Comparison of ENCODE assay signal across 25 cellular contexts in genomic region chr5:7437836-7438235, GRCh38. TPM values are rescaled to one million over a fixed set of nuclear protein-coding genes. Genes with fewer than 3 reads are reported as not detected.
DNase-seq lines count a peak whose midpoint lies in the region; ATAC-seq, FAIRE-seq and TF ChIP-seq lines count a peak whose summit lies in the region.
"Had no signal": no experiment of that assay in that cellular context is flagged by ENCODE, and none has a peak within 500 bp of the region (broad histone marks: within the 10 kb centered on the region; RNA-seq: fewer than 3 reads in every experiment).

No MANE protein-coding gene starts in this region.

- no peaks in the 10 kb centered on the region for H3K9me3 ChIP-seq in Caco-2
- H3K9me3 ChIP-seq in astrocyte (ENCODE audit: insufficient read depth, low read depth, low read length) = peaks cover 8% of the 10 kb centered on the region
- H3K9me3 ChIP-seq in gastrocnemius medialis = no peaks in the 10 kb centered on the region
- H3K9me3 ChIP-seq: A549; BLaER1 treated with 17β-estradiol and CSF1 and Interleukin-3, amounts not matched to agents 10 nM and 100 nM had no signal

- H3K79me2 ChIP-seq in astrocyte (ENCODE audit: insufficient read depth, low read length) = no peaks in the 10 kb centered on the region

- H3K27me3 Mint-ChIP-seq in Caco-2 (ENCODE audit: insufficient read depth, unreplicated experiment) (peaks cover 9% of the 10 kb centered on the region), astrocyte (ENCODE audit: low read depth, unreplicated experiment) (no peaks in the 10 kb centered on the region)
- H3K27me3 Mint-ChIP-seq: B cell; CD4-positive, alpha-beta T cell had no signal

- no peaks in the 10 kb centered on the region for H4K20me1 ChIP-seq in astrocyte (ENCODE audit: insufficient read depth, low read length)
- H4K20me1 ChIP-seq: BLaER1 treated with 17β-estradiol and CSF1 and Interleukin-3, amounts not matched to agents 10 nM and 100 nM had no signal

- no peak for ATAC-seq in gastrocnemius medialis
- ATAC-seq in GM18520 (IDR thresholded peaks at IDR 0.05; ENCODE audit: unreplicated experiment) = no peak
- ATAC-seq: A549; CD8-positive, alpha-beta T cell; GM12878 had no signal

- CTCF ChIA-PET in Caco-2 (lab: Charles Lee) = no interaction called here

- POLR2A ChIA-PET in Caco-2 (lab: Charles Lee) = no interaction called here

- no peak for TF ChIP-seq CTCF in Caco-2 (IDR thresholded peaks at IDR 0.05; ENCODE audit: insufficient read depth in 1 of 2, low read depth in 1 of 2, low read length in 1 of 2, severe bottlenecking in 1 of 2, unreplicated experiment in 1 of 2)
- TF ChIP-seq CTCF in astrocyte (IDR thresholded peaks at IDR 0.05; ENCODE audit: insufficient read depth, low read depth, low read length) = no peak
- TF ChIP-seq CTCF in gastrocnemius medialis (IDR thresholded peaks at IDR 0.05 in 4 of 5, conservative IDR thresholded peaks at IDR 0.05 in 1 of 5) = no peak

- H3K9me3 Mint-ChIP-seq in Caco-2 (ENCODE audit: unreplicated experiment) = peaks cover 10% of the 10 kb centered on the region
- H3K9me3 Mint-ChIP-seq in astrocyte (ENCODE audit: unreplicated experiment) = peaks cover 5% of the 10 kb centered on the region

- in situ Hi-C loops in gastrocnemius medialis (cut with MboI; ENCODE audit: low sequenced_read_pairs in 4 of 4) = no loop called here

- H3K27ac Mint-ChIP-seq in Caco-2 (ENCODE audit: unreplicated experiment) (peak overlapping the region; percentile 65), astrocyte (ENCODE audit: unreplicated experiment) (no peak overlapping the region)
- H3K27ac Mint-ChIP-seq: B cell; CD4-positive, alpha-beta T cell; CD8-positive, alpha-beta T cell had no signal

- H3K4me1 Mint-ChIP-seq in Caco-2 (ENCODE audit: low read depth, unreplicated experiment) (no peaks in the 10 kb centered on the region), astrocyte (ENCODE audit: low read depth, unreplicated experiment) (no peaks in the 10 kb centered on the region)
- H3K4me1 Mint-ChIP-seq: B cell had no signal

- DNase-seq in Caco-2 (no peak), astrocyte (ENCODE audit: low read depth) (peak; percentile 43), gastrocnemius medialis (no peak), head of caudate nucleus (no peak), NCI-H82 treated with DMSO at 0.1 percent for 48 hours (lab: John Stamatoyannopoulos, UW; ENCODE audit: unreplicated experiment) (no peak)
- DNase-seq: AML-193; CD4-positive, alpha-beta T cell; CD8-positive, alpha-beta T cell; DMS 273 treated with DMSO at 0.1 percent for 48 hours; DMS153; DMS53; DMS79; DND-41; EL; GDM1 had no signal

- H3K4me2 ChIP-seq in astrocyte (ENCODE audit: low read length) = no peak overlapping the region
- H3K4me2 ChIP-seq: A549; BLaER1 treated with 17β-estradiol and CSF1 and Interleukin-3, amounts not matched to agents 10 nM and 100 nM had no signal

- H3K4me1 ChIP-seq in Caco-2 = no peaks in the 10 kb centered on the region
- H3K4me1 ChIP-seq in astrocyte (ENCODE audit: insufficient read depth, low read length) = no peaks in the 10 kb centered on the region
- H3K4me1 ChIP-seq in gastrocnemius medialis = peaks cover 41 to 47% of the 10 kb centered on the region in 2 donors
- H3K4me1 ChIP-seq: A549; BLaER1 treated with 17β-estradiol and CSF1 and Interleukin-3, amounts not matched to agents 10 nM and 100 nM had no signal

- H3K27me3 ChIP-seq in Caco-2 (replicated peaks; ENCODE audit: control insufficient read depth, insufficient read depth, low read length) = no peaks in the 10 kb centered on the region
- no peaks in the 10 kb centered on the region for H3K27me3 ChIP-seq in astrocyte (ENCODE audit: insufficient read depth, low read length)
- no peaks in the 10 kb centered on the region for H3K27me3 ChIP-seq in gastrocnemius medialis
- H3K27me3 ChIP-seq: BLaER1 treated with 17β-estradiol and CSF1 and Interleukin-3, amounts not matched to agents 10 nM and 100 nM had no signal

- intact Hi-C loops in Caco-2 (cut with micrococcal nuclease; ENCODE audit: unreplicated experiment) = no loop called here
- intact Hi-C loops in gastrocnemius medialis (cut with DNase I; ENCODE audit: low total_unique reads) = no loop called here
- intact Hi-C loops in head of caudate nucleus (cut with DNase I) = no loop called here

- no peak for FAIRE-seq in astrocyte (lab: Jason Lieb, UNC)
- FAIRE-seq: A549, GM12878, GM12892, GM18507, GM19239 had no signal

- H2AFZ ChIP-seq in astrocyte (ENCODE audit: low read depth, low read length) = no peak overlapping the region

- H3K4me3 Mint-ChIP-seq in Caco-2 (ENCODE audit: unreplicated experiment) (no peak overlapping the region), astrocyte (ENCODE audit: unreplicated experiment) (no peak overlapping the region)
- H3K4me3 Mint-ChIP-seq: B cell; CD4-positive, alpha-beta T cell; CD8-positive, alpha-beta T cell had no signal

- H3K27ac ChIP-seq in astrocyte (ENCODE audit: low read depth, low read length) (no peak overlapping the region), gastrocnemius medialis (peak overlapping the region; percentile 88 to 94 (median 90))
- H3K27ac ChIP-seq: 22Rv1; A549; BLaER1 treated with 17β-estradiol and CSF1 and Interleukin-3, amounts not matched to agents 10 nM and 100 nM; C4-2B had no signal

- H3K36me3 ChIP-seq in Caco-2 (ENCODE audit: control insufficient read depth, insufficient read depth, low read length) (no peaks in the 10 kb centered on the region), astrocyte (ENCODE audit: insufficient read depth, low read length) (no peaks in the 10 kb centered on the region), gastrocnemius medialis (no peaks in the 10 kb centered on the region)
- H3K36me3 ChIP-seq: BLaER1 treated with 17β-estradiol and CSF1 and Interleukin-3, amounts not matched to agents 10 nM and 100 nM had no signal

- H3K4me3 ChIP-seq in Caco-2 (ENCODE audit: low read depth, low read length) (no peak overlapping the region), astrocyte (ENCODE audit: insufficient read depth, low read depth, low read length) (no peak overlapping the region), gastrocnemius medialis (no peak overlapping the region)
- H3K4me3 ChIP-seq: A549; BLaER1 treated with 17β-estradiol and CSF1 and Interleukin-3, amounts not matched to agents 10 nM and 100 nM; GM12878 had no signal

- H3K9ac ChIP-seq in astrocyte (ENCODE audit: low read length) = no peak overlapping the region
- H3K9ac ChIP-seq: BLaER1 treated with 17β-estradiol and CSF1 and Interleukin-3, amounts not matched to agents 10 nM and 100 nM had no signal

- no peak for TF ChIP-seq POLR2A in gastrocnemius medialis (IDR thresholded peaks at IDR 0.05)

- BruUV-seq in Caco-2 (replicated peaks; lab: Mats Ljungman, UMichigan) = no TSS peak

- no peaks in the 10 kb centered on the region for H3K36me3 Mint-ChIP-seq in Caco-2 (ENCODE audit: insufficient read depth, unreplicated experiment)
- H3K36me3 Mint-ChIP-seq in astrocyte (ENCODE audit: low read depth, unreplicated experiment) = no peaks in the 10 kb centered on the region
- H3K36me3 Mint-ChIP-seq: CD8-positive, alpha-beta T cell had no signal

RNA-seq across cellular contexts. Expression of gene ADCY2, which starts 41.9 kb away (rescaled TPM):
- total RNA-seq in Caco-2 (2022) (not detected in 2 replicates), astrocyte (3.7 and 5.7 TPM in 2 replicates), gastrocnemius medialis (10 to 100 TPM; 24.3 to 50.1 (median 36.5) TPM)
- total RNA-seq: B cell; CD4-positive, alpha-beta T cell; CD8-positive, alpha-beta T cell had no signal
